21 cellular contexts compared by ENCODE assay signal in the genomic region with DNA sequence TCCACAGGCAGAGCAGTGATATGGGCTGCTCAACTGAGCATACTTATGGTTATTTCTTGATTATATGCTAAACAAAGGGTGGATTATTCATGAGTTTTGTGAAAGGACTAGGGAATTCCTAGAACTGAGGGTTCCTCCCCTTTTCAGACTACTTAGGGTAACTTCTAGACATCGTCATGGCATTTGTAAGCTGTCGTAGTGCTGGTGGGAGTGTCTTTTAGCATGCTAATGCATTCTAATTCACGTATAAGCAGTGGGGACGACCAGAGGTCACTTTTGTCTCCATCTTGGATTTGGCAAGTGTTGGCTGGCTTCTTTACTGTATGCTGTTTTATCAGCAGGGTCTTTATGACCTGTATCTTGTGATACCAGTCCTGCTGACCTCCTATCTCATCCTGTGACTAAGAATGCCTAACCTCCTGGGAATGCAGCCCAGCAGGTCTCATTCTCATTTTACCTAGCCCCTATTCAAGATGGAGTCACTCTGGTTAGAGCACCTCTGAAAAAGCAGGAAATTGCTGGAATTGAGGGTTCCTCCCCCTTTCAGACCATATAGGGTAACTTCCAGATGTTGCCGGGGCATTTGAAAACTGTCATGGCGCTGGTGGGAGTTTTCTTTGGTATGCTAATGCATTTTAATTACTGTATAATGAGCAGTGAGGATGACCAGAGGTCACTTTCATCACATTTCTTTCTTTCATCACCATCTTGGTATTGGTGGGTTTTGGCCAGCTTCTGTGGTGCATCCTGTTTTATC.
"Had no signal": no experiment of that assay in that cellular context is flagged by ENCODE, and none has a peak within 500 bp of the region (broad histone marks: within the 10 kb centered on the region; RNA-seq: fewer than 3 reads in every experiment).

No MANE protein-coding gene starts in this region.

- H3K4me1 ChIP-seq: stomach, thyroid gland had no signal

- H3K27me3 ChIP-seq: thyroid gland had no signal

- DNase-seq: activated CD4-positive, alpha-beta T cell treated with anti-CD3 and anti-CD28 coated beads for 4 hours; activated CD4-positive, alpha-beta T cell treated with anti-CD3 and anti-CD28 coated beads, Interleukin-2, amount 50 U/mL, for 48 hours; activated CD8-positive, alpha-beta memory T cell treated with anti-CD3 and anti-CD28 coated beads for 24 hours; activated effector memory CD4-positive, alpha-beta T cell treated with Interleukin-2 at 50 U/mL for 16 hours; activated naive CD4-positive, alpha-beta T cell treated with Interleukin-2 at 50 U/mL for 16 hours; anterior cingulate cortex; effector CD8-positive, alpha-beta T cell; immature natural killer cell; kidney; left colon; midbrain; naive thymus-derived CD4-positive, alpha-beta T cell; right cardiac atrium; stimulated activated CD4-positive, alpha-beta T cell treated with anti-CD3 and anti-CD28 coated beads, Interleukin-15, amount 100 ng/mL, for 24 hours; stimulated activated CD4-positive, alpha-beta T cell treated with anti-CD3 and anti-CD28 coated beads, Interleukin-2, amount 100 ng/mL, for 24 hours; stimulated activated naive B cell treated with anti-CD40 and anti-IgM and Interleukin-4, amounts not matched to agents 10 μg/mL and 1 μg/mL and 100 μg/mL, for 72 hours; stomach; T-helper 1 cell; thyroid gland had no signal

- H3K27me3 Mint-ChIP-seq: activated naive CD8-positive, alpha-beta T cell; naive thymus-derived CD4-positive, alpha-beta T cell; stimulated activated naive B cell treated with anti-CD40 and anti-IgM and Interleukin-4, amounts not matched to agents 10 μg/mL and 1 μg/mL and 100 μg/mL, for 72 hours had no signal

- H3K9me3 ChIP-seq: stomach, thyroid gland had no signal

- H3K36me3 Mint-ChIP-seq: activated naive CD8-positive, alpha-beta T cell; naive thymus-derived CD4-positive, alpha-beta T cell had no signal

- H3K9me3 Mint-ChIP-seq: stimulated activated naive B cell treated with anti-CD40 and anti-IgM and Interleukin-4, amounts not matched to agents 10 μg/mL and 1 μg/mL and 100 μg/mL, for 72 hours; T-helper 2 cell treated with Interferon-gamma antibody and Interleukin-4, amounts not matched to agents 5 μg/mL and 100 μg/mL, for 36 hours had no signal

- H3K36me3 ChIP-seq: stomach, thyroid gland had no signal

- ATAC-seq: left colon; naive thymus-derived CD4-positive, alpha-beta T cell; right cardiac atrium; stimulated activated naive B cell treated with anti-CD40 and anti-IgM and Interleukin-4, amounts not matched to agents 10 μg/mL and 1 μg/mL and 100 μg/mL, for 72 hours had no signal

- H3K27ac ChIP-seq: stomach, thyroid gland had no signal

- H3K4me3 Mint-ChIP-seq: activated naive CD8-positive, alpha-beta T cell; immature natural killer cell; naive thymus-derived CD4-positive, alpha-beta T cell; stimulated activated naive B cell treated with anti-CD40 and anti-IgM and Interleukin-4, amounts not matched to agents 10 μg/mL and 1 μg/mL and 100 μg/mL, for 72 hours; T-helper 2 cell treated with Interferon-gamma antibody and Interleukin-4, amounts not matched to agents 5 μg/mL and 100 μg/mL, for 36 hours had no signal

- H3K27ac Mint-ChIP-seq: activated naive CD8-positive, alpha-beta T cell; naive thymus-derived CD4-positive, alpha-beta T cell; stimulated activated naive B cell treated with anti-CD40 and anti-IgM and Interleukin-4, amounts not matched to agents 10 μg/mL and 1 μg/mL and 100 μg/mL, for 72 hours; T-helper 2 cell treated with Interferon-gamma antibody and Interleukin-4, amounts not matched to agents 5 μg/mL and 100 μg/mL, for 36 hours had no signal

- H3K4me3 ChIP-seq: stomach, thyroid gland had no signal
